Comparison of ENCODE assay signal across 8 cellular contexts in the genomic region with DNA sequence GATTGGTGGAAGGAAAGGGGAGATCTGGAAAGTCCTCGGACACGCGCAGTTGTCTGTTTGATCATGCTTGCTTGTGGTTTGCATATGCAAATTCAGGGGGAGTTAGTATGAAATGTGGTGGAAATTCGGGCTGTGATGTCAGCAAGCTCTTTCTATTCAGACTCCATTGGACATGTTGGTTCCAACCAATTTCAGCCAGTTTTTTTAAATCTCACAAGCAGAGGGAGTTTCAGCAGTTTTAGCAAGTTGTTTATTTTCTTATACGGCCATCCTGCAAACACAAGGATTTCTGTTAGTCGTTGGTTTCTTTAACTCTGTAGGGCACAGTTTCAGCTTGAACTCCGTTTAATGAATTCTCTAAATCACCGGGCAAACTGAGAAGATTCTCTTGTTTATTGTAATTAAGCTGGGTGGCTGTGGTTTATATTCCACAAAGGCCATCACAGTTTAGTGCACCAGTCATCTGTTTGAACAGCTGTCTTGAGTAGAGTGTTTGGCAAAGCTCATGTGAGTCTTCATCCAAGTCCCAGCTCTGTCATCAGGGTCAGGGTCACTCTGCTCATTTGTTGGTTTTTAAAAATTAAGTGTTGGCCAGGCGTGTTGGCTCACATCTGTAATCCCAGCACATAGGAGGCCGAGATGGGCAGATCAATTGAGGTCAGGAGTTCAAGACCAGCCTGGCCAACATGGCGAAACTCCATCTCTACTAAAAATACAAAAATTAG.
DNase-seq lines count a peak whose midpoint lies in the region; ATAC-seq and TF ChIP-seq lines count a peak whose summit lies in the region.
"Not testable (repeated sequence)": the region's sequence is repeated elsewhere in the genome, so short reads cannot be mapped to it uniquely, and the experiment has no call there.

No MANE protein-coding gene starts in this region.

- peak overlapping the region; percentile 3 for H3K27ac Mint-ChIP-seq in T-helper 17 cell
- H3K27ac Mint-ChIP-seq in nephron: peak overlapping the region; percentile 82 to 90 (median 84)

- H3K4me3 ChIP-seq in MG63; choroid plexus epithelial cell (ENCODE audit: low read depth, low read length): not testable (repeated sequence)

- H3K36me3 Mint-ChIP-seq in T-helper 17 cell (ENCODE audit: low read depth): not testable (repeated sequence)
- H3K36me3 Mint-ChIP-seq in nephron (ENCODE audit: low read depth): peaks cover 19% of the 10 kb centered on the region

- not testable (repeated sequence) for H3K9me3 Mint-ChIP-seq in nephron

- not testable (repeated sequence) for H3K9me3 ChIP-seq in MG63; T-helper 17 cell (ENCODE audit: control insufficient read depth, low read length, poor library complexity, severe bottlenecking)

- H3K4me3 Mint-ChIP-seq in T-helper 17 cell: not testable (repeated sequence)
- H3K4me3 Mint-ChIP-seq in nephron: peak overlapping the region in 1 of 3 experiments; percentile 16

- ATAC-seq in T-helper 17 cell: peak; percentile 33
- peak; percentile 91 to 93 for ATAC-seq in left cardiac atrium

- not testable (repeated sequence) for TF ChIP-seq CTCF in choroid plexus epithelial cell (conservative IDR thresholded peaks at IDR 0.05; ENCODE audit: low read depth, low read length); nephron (IDR thresholded peaks at IDR 0.05; ENCODE audit: unreplicated experiment in 3 of 3)

- intact Hi-C loops in left cardiac atrium (cut with DNase I): not testable (repeated sequence)

- H3K4me1 Mint-ChIP-seq in T-helper 17 cell (peaks cover 20% of the 10 kb centered on the region), nephron (peaks cover 37% of the 10 kb centered on the region)

- not testable (repeated sequence) for H3K27me3 ChIP-seq in MG63

- DNase-seq in COR-L47 (lab: John Stamatoyannopoulos, UW) (peak; percentile 87), MG63 (peak; percentile 57), NCI-H2196 (lab: John Stamatoyannopoulos, UW; ENCODE audit: unreplicated experiment) (peak; percentile 88), choroid plexus epithelial cell (ENCODE audit: low read depth) (peak; percentile 73), left cardiac atrium (peak; percentile 22), stromal cell of bone marrow (ENCODE audit: low read depth) (peak; percentile 57)
- not testable (repeated sequence) for DNase-seq in T-helper 17 cell

- H3K27me3 Mint-ChIP-seq in T-helper 17 cell; nephron (ENCODE audit: low read depth): not testable (repeated sequence)

- H3K36me3 ChIP-seq in MG63: not testable (repeated sequence)
